In the genomic region with DNA sequence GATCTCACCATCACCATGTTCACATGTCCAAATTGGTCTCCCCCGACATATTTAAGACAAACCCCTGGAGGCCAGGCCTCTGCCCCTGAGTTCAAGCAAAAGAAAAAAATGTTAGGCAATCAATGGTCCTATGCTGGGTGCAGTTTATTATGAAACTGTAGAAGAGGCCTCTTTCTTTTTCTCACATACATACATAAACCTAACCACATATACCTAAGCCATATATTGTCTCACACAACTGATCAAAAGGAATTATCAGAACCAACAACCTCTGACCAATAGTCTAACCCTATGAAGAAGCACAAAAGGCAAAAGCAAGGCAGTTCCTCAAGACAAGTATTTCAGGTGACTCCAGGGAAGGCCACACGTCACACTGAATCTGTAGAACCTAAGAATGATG, we compare ENCODE assay signal across 17 cellular contexts. TPM values are rescaled to one million over a fixed set of nuclear protein-coding genes. Genes with fewer than 3 reads are reported as not detected.
DNase-seq lines count a peak whose midpoint lies in the region; ATAC-seq, FAIRE-seq and TF ChIP-seq lines count a peak whose summit lies in the region.
"Had no signal": no experiment of that assay in that cellular context is flagged by ENCODE, and none has a peak within 500 bp of the region (broad histone marks: within the 10 kb centered on the region; RNA-seq: fewer than 3 reads in every experiment).

No MANE protein-coding gene starts in this region.

- H3K9me3 Mint-ChIP-seq in activated naive CD8-positive, alpha-beta T cell (ENCODE audit: low read depth): no peaks in the 10 kb centered on the region
- no peaks in the 10 kb centered on the region for H3K9me3 Mint-ChIP-seq in activated naive CD8-positive, alpha-beta T cell treated with anti-CD3 and anti-CD28 coated beads for 36 hours
- H3K9me3 Mint-ChIP-seq in stimulated activated memory B cell treated with anti-CD40 and anti-IgM and Interleukin-4, amounts not matched to agents 10 μg/mL and 1 μg/mL and 100 μg/mL, for 72 hours: no peaks in the 10 kb centered on the region
- H3K9me3 Mint-ChIP-seq: CD4-positive, alpha-beta T cell; IgD-negative memory B cell had no signal

- H3K23ac ChIP-seq in IMR-90 (ENCODE audit: low read depth, low read length): peak overlapping the region; percentile 52; the same call in 1 of the 2 replicates

- H3K79me2 ChIP-seq in GM12878 (ENCODE audit: control insufficient read depth, insufficient read depth, low read length): peaks cover 71% of the 10 kb centered on the region
- H3K79me2 ChIP-seq in PC-3 (ENCODE audit: low read length): peaks cover 27% of the 10 kb centered on the region

- ATAC-seq in IMR-90 (ENCODE audit: low read depth) (no peak), GM12878 (peak; percentile 49), HG03469 (IDR thresholded peaks at IDR 0.05; ENCODE audit: unreplicated experiment) (no peak), PC-3 (no peak)
- no peak for ATAC-seq in stimulated activated memory B cell treated with anti-CD40 and anti-IgM and Interleukin-4, amounts not matched to agents 10 μg/mL and 1 μg/mL and 100 μg/mL, for 72 hours

- peaks cover 8% of the 10 kb centered on the region; the same call in 1 of the 2 replicates for H4K20me1 ChIP-seq in IMR-90 (ENCODE audit: insufficient read depth, low read length)
- no peaks in the 10 kb centered on the region for H4K20me1 ChIP-seq in GM12878 (ENCODE audit: control insufficient read depth, insufficient read depth)
- H4K20me1 ChIP-seq in PC-3 (ENCODE audit: low read length): no peaks in the 10 kb centered on the region

- H3K4me2 ChIP-seq in IMR-90 (ENCODE audit: low read depth, low read length) (no peak overlapping the region), GM12878 (ENCODE audit: control insufficient read depth, insufficient read depth) (no peak overlapping the region), PC-3 (ENCODE audit: low read length) (no peak overlapping the region)
- H3K4me2 ChIP-seq: BLaER1 treated with 17β-estradiol and CSF1 and Interleukin-3, amounts not matched to agents 10 nM and 100 nM had no signal

- H2BK20ac ChIP-seq in IMR-90 (ENCODE audit: low read depth, low read length): no peak overlapping the region

- no peak for TF ChIP-seq CTCF in IMR-90 (conservative IDR thresholded peaks at IDR 0.05; ENCODE audit: low read depth, low read length)
- no peak for TF ChIP-seq CTCF in GM12878 (IDR thresholded peaks at IDR 0.05 in 2 of 3, conservative IDR thresholded peaks at IDR 0.05 in 1 of 3; ENCODE audit: control insufficient read depth in 2 of 3, extremely low read depth in 1 of 3, insufficient read depth in 1 of 3, low read depth in 3 of 3, low read length in 3 of 3)
- no peak for TF ChIP-seq CTCF in PC-3 (conservative IDR thresholded peaks at IDR 0.05; ENCODE audit: low read depth, low read length)

- CTCF ChIA-PET in IMR-90 (lab: Yijun Ruan, JAX): no interaction called here
- CTCF ChIA-PET in GM12878 (lab: Yijun Ruan, JAX): no interaction called here
- CTCF ChIA-PET in PC-3 (lab: Charles Lee): no interaction called here

- no peak overlapping the region for H3K4me3 Mint-ChIP-seq in activated naive CD8-positive, alpha-beta T cell
- H3K4me3 Mint-ChIP-seq in activated naive CD8-positive, alpha-beta T cell treated with anti-CD3 and anti-CD28 coated beads for 36 hours: no peak overlapping the region
- H3K4me3 Mint-ChIP-seq in stimulated activated memory B cell treated with anti-CD40 and anti-IgM and Interleukin-4, amounts not matched to agents 10 μg/mL and 1 μg/mL and 100 μg/mL, for 72 hours: no peak overlapping the region
- H3K4me3 Mint-ChIP-seq: CD4-positive, alpha-beta T cell; IgD-negative memory B cell had no signal

- H3F3A ChIP-seq in PC-3 (ENCODE audit: low read length, unreplicated experiment): no peaks in the 10 kb centered on the region

- RAD21 ChIA-PET in GM12878 (lab: Charles Lee; ENCODE audit: unreplicated experiment): interaction anchor here (0.8 kb wide), 1 partner anchor 10 kb away, joined by 3 read pairs; no protein-coding TSS in a partner anchor

- WGBS in IMR-90 (ENCODE audit: extremely low coverage in 2 of 2, insufficient read length in 1 of 2), 2 experiments: 100% methylated on average over 1 of the region's 2 CpGs; no CpG with 5 or more reads in 1 of the 2 experiments
- 65% methylated on average over 2 of the region's 2 CpGs for WGBS in GM12878 (ENCODE audit: insufficient coverage, insufficient replicate concordance, low lambda C conversion rate, missing lambda C conversion rate)

- peak overlapping the region; percentile 28 for H3K27ac Mint-ChIP-seq in activated naive CD8-positive, alpha-beta T cell
- H3K27ac Mint-ChIP-seq in activated naive CD8-positive, alpha-beta T cell treated with anti-CD3 and anti-CD28 coated beads for 36 hours: no peak overlapping the region
- H3K27ac Mint-ChIP-seq in stimulated activated memory B cell treated with anti-CD40 and anti-IgM and Interleukin-4, amounts not matched to agents 10 μg/mL and 1 μg/mL and 100 μg/mL, for 72 hours: peak overlapping the region; percentile 28
- H3K27ac Mint-ChIP-seq: CD4-positive, alpha-beta T cell had no signal

- 0 out of 2 replicates have a peak overlapping the region, but pooled peaks have one; percentile 2 for H2AK5ac ChIP-seq in IMR-90 (ENCODE audit: low read depth, low read length)

- H3K79me1 ChIP-seq in IMR-90 (ENCODE audit: low read depth in 1 of 2, low read length in 2 of 2): peaks cover 42 to 72% of the 10 kb centered on the region in 2 experiments

- no peak overlapping the region for H3K18ac ChIP-seq in IMR-90 (ENCODE audit: low read depth, low read length)

- FAIRE-seq in GM12878 (lab: Jason Lieb, UNC): no peak

- POLR2A ChIA-PET in IMR-90 (lab: Charles Lee; ENCODE audit: unreplicated experiment) (no interaction called here), GM12878 (lab: Charles Lee) (interaction anchor here (2.3 kb wide), 1 partner anchor 10 kb away, joined by 10 read pairs; no protein-coding TSS in a partner anchor), PC-3 (lab: Charles Lee; ENCODE audit: unreplicated experiment) (no interaction called here)

- H3K9ac ChIP-seq in IMR-90 (ENCODE audit: low read depth, low read length) (no peak overlapping the region), GM12878 (ENCODE audit: control insufficient read depth, insufficient read depth, low read length) (no peak overlapping the region), PC-3 (ENCODE audit: low read length) (no peak overlapping the region)
- H3K9ac ChIP-seq: BLaER1 treated with 17β-estradiol and CSF1 and Interleukin-3, amounts not matched to agents 10 nM and 100 nM; GM23248 had no signal

- H3K4me3 ChIP-seq in IMR-90 (ENCODE audit: insufficient read depth, low read depth, low read length) (no peak overlapping the region), GM12878 (no peak overlapping the region), PC-3 (ENCODE audit: low read length) (no peak overlapping the region)
- H3K4me3 ChIP-seq: BLaER1 treated with 17β-estradiol and CSF1 and Interleukin-3, amounts not matched to agents 10 nM and 100 nM; GM23248 had no signal

- H3K27ac ChIP-seq in IMR-90 (ENCODE audit: insufficient read depth, low read length): no peak overlapping the region
- peak overlapping the region; percentile 20; the same call in 1 of the 2 replicates for H3K27ac ChIP-seq in GM12878 (ENCODE audit: control insufficient read depth, insufficient read depth)
- H3K27ac ChIP-seq in PC-3 (ENCODE audit: low read length): no peak overlapping the region
- H3K27ac ChIP-seq: BLaER1 treated with 17β-estradiol and CSF1 and Interleukin-3, amounts not matched to agents 10 nM and 100 nM; GM23248 had no signal

- H3K9me2 ChIP-seq in PC-3 (replicated peaks; ENCODE audit: low read length): no peaks in the 10 kb centered on the region

- TF ChIP-seq POLR2A in IMR-90 (IDR thresholded peaks at IDR 0.05; ENCODE audit: low read depth, low read length) (no peak), GM12878 (IDR thresholded peaks at IDR 0.05; ENCODE audit: low read depth, low read length) (no peak)

- H2BK120ac ChIP-seq in IMR-90 (ENCODE audit: low read depth, low read length): no peak overlapping the region

- H3K9me3 ChIP-seq in IMR-90 (ENCODE audit: control insufficient read depth, insufficient read depth, low read length) (no peaks in the 10 kb centered on the region), GM12878 (replicated peaks; ENCODE audit: control insufficient read depth, insufficient read depth, low read length) (no peaks in the 10 kb centered on the region), PC-3 (ENCODE audit: low read length) (no peaks in the 10 kb centered on the region)
- H3K9me3 ChIP-seq: BLaER1 treated with 17β-estradiol and CSF1 and Interleukin-3, amounts not matched to agents 10 nM and 100 nM; Caco-2 had no signal

- H2BK5ac ChIP-seq in IMR-90 (ENCODE audit: low read depth, low read length, poor library complexity, severe bottlenecking): no peak overlapping the region

- H3K14ac ChIP-seq in IMR-90 (replicated peaks; ENCODE audit: low read depth, low read length): no peak overlapping the region

- H3K4ac ChIP-seq in IMR-90 (ENCODE audit: low read depth, low read length): no peak overlapping the region

- peaks cover 21% of the 10 kb centered on the region for H3K4me1 Mint-ChIP-seq in activated naive CD8-positive, alpha-beta T cell (ENCODE audit: low read depth)
- peaks cover 12% of the 10 kb centered on the region for H3K4me1 Mint-ChIP-seq in activated naive CD8-positive, alpha-beta T cell treated with anti-CD3 and anti-CD28 coated beads for 36 hours
- H3K4me1 Mint-ChIP-seq in stimulated activated memory B cell treated with anti-CD40 and anti-IgM and Interleukin-4, amounts not matched to agents 10 μg/mL and 1 μg/mL and 100 μg/mL, for 72 hours: peaks cover 57% of the 10 kb centered on the region

- H4K5ac ChIP-seq in IMR-90 (ENCODE audit: low read depth, low read length): no peak overlapping the region

- dilution Hi-C loops in IMR-90 (cut with HindIII; ENCODE audit: low sequenced_read_pairs, unreplicated experiment): no loop called here

- H3K36me3 ChIP-seq in IMR-90 (ENCODE audit: control insufficient read depth, insufficient read depth, low read length) (peaks cover 9% of the 10 kb centered on the region), GM12878 (ENCODE audit: control insufficient read depth in 2 of 2, insufficient read depth in 2 of 2, low read length in 1 of 2) (peaks cover 8 to 11% of the 10 kb centered on the region in 2 experiments; a peak in 3 of 4 replicates), PC-3 (ENCODE audit: low read depth, low read length) (peaks cover 7% of the 10 kb centered on the region; the same call in 1 of the 2 replicates)

- no peaks in the 10 kb centered on the region for H3K27me3 Mint-ChIP-seq in activated naive CD8-positive, alpha-beta T cell
- no peaks in the 10 kb centered on the region for H3K27me3 Mint-ChIP-seq in activated naive CD8-positive, alpha-beta T cell treated with anti-CD3 and anti-CD28 coated beads for 36 hours
- H3K27me3 Mint-ChIP-seq in stimulated activated memory B cell treated with anti-CD40 and anti-IgM and Interleukin-4, amounts not matched to agents 10 μg/mL and 1 μg/mL and 100 μg/mL, for 72 hours: no peaks in the 10 kb centered on the region
- H3K27me3 Mint-ChIP-seq: CD4-positive, alpha-beta T cell; IgD-negative memory B cell had no signal

- SMC1A ChIA-PET in GM12878 (lab: Charles Lee; ENCODE audit: uncharacterized antibody, unreplicated experiment): interaction anchor here (0.9 to 1.0 kb wide), 3 partner anchors 8 to 38 kb away, joined by 3 to 5 read pairs (median 4); no protein-coding TSS in a partner anchor

- H3K56ac ChIP-seq in IMR-90 (ENCODE audit: extremely low read depth, insufficient read depth, low read length): no peak overlapping the region

- H4K91ac ChIP-seq in IMR-90 (ENCODE audit: insufficient read depth, low read depth, low read length): no peak overlapping the region

- H3K9me1 ChIP-seq in IMR-90 (ENCODE audit: insufficient read depth, low read length): peaks cover 9% of the 10 kb centered on the region; the same call in 1 of the 2 replicates

- intact Hi-C loops in IMR-90 (cut with micrococcal nuclease): no loop called here
- intact Hi-C loops in GM12878 (cut with micrococcal nuclease; ENCODE audit: unreplicated experiment): no loop called here
- intact Hi-C loops in PC-3 (cut with micrococcal nuclease): no loop called here

- H2AK9ac ChIP-seq in IMR-90 (replicated peaks; ENCODE audit: low read depth, low read length, poor library complexity): no peak overlapping the region

- peaks cover 21% of the 10 kb centered on the region for H3K36me3 Mint-ChIP-seq in activated naive CD8-positive, alpha-beta T cell
- peaks cover 15% of the 10 kb centered on the region for H3K36me3 Mint-ChIP-seq in activated naive CD8-positive, alpha-beta T cell treated with anti-CD3 and anti-CD28 coated beads for 36 hours
- H3K36me3 Mint-ChIP-seq in stimulated activated memory B cell treated with anti-CD40 and anti-IgM and Interleukin-4, amounts not matched to agents 10 μg/mL and 1 μg/mL and 100 μg/mL, for 72 hours: peaks cover 59% of the 10 kb centered on the region

- H4K8ac ChIP-seq in IMR-90 (ENCODE audit: low read depth in 2 of 2, low read length in 2 of 2): no peak overlapping the region; a peak in 1 of 4 replicates

- peaks cover 5% of the 10 kb centered on the region; the same call in 1 of the 2 replicates for H3K4me1 ChIP-seq in IMR-90 (ENCODE audit: control insufficient read depth, insufficient read depth, low read length)
- peaks cover 19% of the 10 kb centered on the region for H3K4me1 ChIP-seq in GM12878 (ENCODE audit: control insufficient read depth, insufficient read depth, low read length)
- peaks cover 6% of the 10 kb centered on the region for H3K4me1 ChIP-seq in PC-3 (ENCODE audit: insufficient read depth, low read length)
- H3K4me1 ChIP-seq: Caco-2 had no signal

- H2AFZ ChIP-seq in IMR-90 (replicated peaks; ENCODE audit: low read length, poor library complexity) (no peak overlapping the region), GM12878 (ENCODE audit: control insufficient read depth, low read depth, low read length) (no peak overlapping the region), PC-3 (ENCODE audit: low read length) (no peak overlapping the region)
- H2AFZ ChIP-seq: GM23248 had no signal

- BruUV-seq in IMR-90 (replicated peaks; lab: Mats Ljungman, UMichigan): no TSS peak
- no TSS peak for BruUV-seq in GM12878 (replicated peaks; lab: Mats Ljungman, UMichigan)
- no TSS peak for BruUV-seq in PC-3 (replicated peaks; lab: Mats Ljungman, UMichigan)

- H3K27me3 ChIP-seq in IMR-90 (ENCODE audit: control insufficient read depth, insufficient read depth, low read length): no peaks in the 10 kb centered on the region
- H3K27me3 ChIP-seq in GM12878 (replicated peaks in 1 of 2; ENCODE audit: control insufficient read depth in 2 of 2, insufficient read depth in 2 of 2, low read length in 1 of 2): no peaks in the 10 kb centered on the region
- no peaks in the 10 kb centered on the region for H3K27me3 ChIP-seq in PC-3 (ENCODE audit: low read length)
- H3K27me3 ChIP-seq: BLaER1 treated with 17β-estradiol and CSF1 and Interleukin-3, amounts not matched to agents 10 nM and 100 nM had no signal

- H2BK15ac ChIP-seq in IMR-90 (ENCODE audit: low read depth, low read length): no peak overlapping the region

- TF ChIP-seq RAD21 in IMR-90 (IDR thresholded peaks at IDR 0.05; ENCODE audit: low read length) (no peak), GM12878 (IDR thresholded peaks at IDR 0.05; ENCODE audit: insufficient read depth, low read depth, low read length) (no peak)

- DNase-seq in activated naive CD8-positive, alpha-beta T cell treated with anti-CD3 and anti-CD28 coated beads for 36 hours: no peak
- DNase-seq in IMR-90: no peak
- no peak for DNase-seq in GM12878 (ENCODE audit: low read depth, low spot score)
- no peak for DNase-seq in COLO829 (ENCODE audit: low spot score)
- no peak for DNase-seq in PC-3
- DNase-seq: ACHN; Caco-2; CD4-positive, alpha-beta T cell; DMS53; GF-D8; GM23248; H7 had no signal

- in situ Hi-C loops in IMR-90 (cut with MboI; ENCODE audit: low sequenced_read_pairs) (no loop called here), GM12878 (cut with MboI) (no loop called here)

- no peak for TF ChIP-seq EP300 in GM12878 (IDR thresholded peaks at IDR 0.05; ENCODE audit: borderline replicate concordance in 1 of 2, control insufficient read depth in 1 of 2, low read depth in 2 of 2, low read length in 2 of 2)

RNA-seq across cellular contexts. Expression of a gene that starts 49.9 kb away (rescaled TPM):
- 10 to 100 TPM; 45.7 to 46.1 TPM for total RNA-seq in activated naive CD8-positive, alpha-beta T cell treated with anti-CD3 and anti-CD28 coated beads for 36 hours
- 29.9 and 32.2 TPM in 2 replicates for total RNA-seq in IMR-90 (2012; rRNA removed)
- 25.4 and 26.0 TPM in 2 replicates for polyA plus RNA-seq in IMR-90 (2012; rRNA removed)
- polyA plus RNA-seq in IMR-90 (2012; cell fraction: cytosol; rRNA removed): 16.3 and 17.2 TPM in 2 replicates
- 9.8 and 15.3 TPM in 2 replicates for polyA plus RNA-seq in IMR-90 (2012; cell fraction: nucleus; rRNA removed; ENCODE audit: low replicate concordance)
- total RNA-seq in GM12878 (2013; cell fraction: nucleolus; rRNA removed): 62.6 and 68.7 TPM in 2 replicates
- total RNA-seq in GM12878 (2014; rRNA removed): 45.5 and 47.0 TPM in 2 replicates
- 55.5 and 56.2 TPM in 2 replicates for total RNA-seq in GM12878 (2014; rRNA removed; fragmentation: Illumina TruSeq; extraction: Trizol)
- total RNA-seq in GM12878 (2021): 83.9 and 85.0 TPM in 2 replicates
- 59.5 TPM for polyA plus RNA-seq in GM12878 (2011; ENCODE audit: low read depth)
- 82.3 and 114 TPM in 2 replicates for polyA plus RNA-seq in GM12878 (2011; rRNA removed)
- polyA plus RNA-seq in GM12878 (2011; cell fraction: cytosol; rRNA removed): 72.5 and 86.5 TPM in 2 replicates
- polyA plus RNA-seq in GM12878 (2011; cell fraction: nucleus; rRNA removed): 31.9 and 38.5 TPM in 2 replicates
- 76.8 and 76.9 TPM in 2 replicates for polyA plus RNA-seq in GM12878 (2012)
- 69.6 and 79.9 TPM in 2 replicates for polyA plus RNA-seq in GM12878 (2014; fragmentation: Illumina TruSeq; extraction: Trizol)
- 10 to 100 TPM; 21.0 to 27.2 TPM for polyA plus RNA-seq in GM12878 (2014; fragmentation: Nextera tagmentation; extraction: Ambion mirVana)
- polyA plus RNA-seq in GM12878 (2014; rRNA removed): 48.2 and 52.4 TPM in 2 replicates
- 10 to 100 TPM; 30.2 to 34.1 TPM for polyA plus RNA-seq in GM12878 (2016; fragmentation: Nextera tagmentation; extraction: Ambion mirVana)
- 137 and 147 TPM in 2 replicates for polyA minus RNA-seq in GM12878 (2011; rRNA and poly(A)+ RNA removed)
- polyA minus RNA-seq in GM12878 (2011; cell fraction: cytosol; rRNA and poly(A)+ RNA removed): 47.6 and 51.2 TPM in 2 replicates
- polyA minus RNA-seq in GM12878 (2011; cell fraction: nucleus; rRNA and poly(A)+ RNA removed): 22.5 and 34.1 TPM in 2 replicates
- 54.8 and 59.5 TPM in 2 replicates for total RNA-seq in PC-3 (2014; rRNA removed)
